8 cellular contexts compared by ENCODE assay signal in the genomic region with DNA sequence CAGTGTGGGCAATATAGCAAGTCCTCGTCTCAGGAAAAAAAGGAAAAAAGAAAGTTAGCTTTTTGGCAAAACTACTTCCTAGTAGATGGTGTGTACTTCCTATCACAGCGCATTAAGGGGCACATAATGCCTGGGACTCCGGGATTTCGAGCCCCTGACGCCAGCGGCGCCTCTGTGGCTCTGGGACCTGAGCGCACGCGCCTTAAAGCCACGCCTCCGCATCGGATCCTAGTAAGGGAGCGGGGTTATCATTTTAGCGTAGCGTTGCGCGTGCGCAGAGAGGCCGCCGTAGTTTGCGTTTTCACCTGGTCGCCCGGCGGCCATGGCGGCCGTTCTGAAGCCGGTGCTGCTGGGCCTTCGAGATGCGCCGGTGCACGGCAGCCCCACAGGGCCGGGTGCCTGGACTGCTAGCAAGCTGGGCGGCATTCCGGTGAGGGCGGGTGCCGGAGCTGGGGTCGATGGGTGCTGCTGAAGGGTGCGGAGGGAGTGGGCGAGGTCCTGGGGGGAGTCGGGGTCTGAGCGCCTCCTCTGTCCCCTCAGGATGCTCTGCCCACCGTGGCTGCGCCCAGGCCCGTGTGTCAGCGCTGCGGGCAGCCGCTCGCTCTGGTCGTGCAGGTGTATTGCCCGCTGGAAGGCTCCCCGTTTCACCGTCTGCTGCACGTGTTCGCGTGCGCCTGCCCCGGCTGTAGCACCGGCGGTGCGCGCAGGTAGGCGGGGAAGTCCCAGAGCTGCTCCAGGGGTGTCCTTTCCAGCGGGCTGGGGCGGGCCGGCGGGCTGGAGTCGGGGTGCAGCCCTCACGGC. TPM values are rescaled to one million over a fixed set of nuclear protein-coding genes. Genes with fewer than 3 reads are reported as not detected.
A peak's percentile ranks its signal among the peaks of the same experiment; 100 is the strongest.
DNase-seq lines count a peak whose midpoint lies in the region; ATAC-seq lines count a peak whose summit lies in the region.

Gene PDCD2L, plus strand, starts transcription at position 291 of the 801 bp plus-strand sequence. Its CDS starts 32 bp downstream, at position 323.

- ATAC-seq in GM18498 (IDR thresholded peaks at IDR 0.05; ENCODE audit: unreplicated experiment) (peak; percentile 89), HG02943 (IDR thresholded peaks at IDR 0.05; ENCODE audit: low read depth, unreplicated experiment) (peak; percentile 84), GM19455 (IDR thresholded peaks at IDR 0.05; ENCODE audit: unreplicated experiment) (no peak)

- peak; percentile 44 for DNase-seq in NCI-H187 treated with DMSO at 0.1 percent for 48 hours (lab: John Stamatoyannopoulos, UW)
- DNase-seq in T-helper 2 cell = peak; percentile 81 to 92 (median 89)
- DNase-seq in anterior cingulate cortex (lab: John Stamatoyannopoulos, UW) = peak in 57 of 58 donors; percentile 15 to 91 (median 72)
- DNase-seq in hepatic stellate cell (ENCODE audit: low spot score) = peak; percentile 96
- DNase-seq in renal cortical epithelial cell (ENCODE audit: low read depth) = peak; percentile 78

RNA-seq across cellular contexts. Expression of gene PDCD2L, which starts in this region (rescaled TPM):
- total RNA-seq in renal cortical epithelial cell = 10.8 and 30.9 TPM in 2 replicates

Comparison
In these comparisons a context has a peak if more than half of its experiments do, and no peak if none do; other contexts are left out.
1. DNase-seq: peak in every context shown above with its lines; median percentile 96 in hepatic stellate cell; 89 in T-helper 2 cell; 78 in renal cortical epithelial cell; 72 in anterior cingulate cortex; 44 in NCI-H187 treated with DMSO at 0.1 percent for 48 hours.